In the genomic region with DNA sequence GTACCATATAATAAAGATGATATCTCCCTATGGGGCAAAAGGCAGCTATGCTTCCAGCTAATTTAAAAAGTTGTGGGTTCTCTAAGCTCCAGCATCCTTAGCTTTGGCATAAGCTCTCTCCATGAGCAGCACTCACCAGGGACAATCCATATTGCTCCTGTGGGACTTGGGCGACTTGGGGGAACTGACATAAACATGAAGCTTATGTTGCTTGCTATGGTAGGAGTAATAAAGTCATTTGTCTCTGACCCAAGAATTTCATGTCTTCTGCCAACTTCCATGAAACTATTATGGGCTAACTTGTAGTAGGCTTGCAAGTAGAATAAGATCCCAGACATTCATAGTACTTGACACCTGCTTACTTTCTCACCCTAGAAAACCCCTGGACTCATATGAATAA, we compare ENCODE assay signal across 36 cellular contexts.
"Had no signal": no experiment of that assay in that cellular context is flagged by ENCODE, and none has a peak within 500 bp of the region (broad histone marks: within the 10 kb centered on the region; RNA-seq: fewer than 3 reads in every experiment).

No MANE protein-coding gene starts in this region.

- H3K9me3 ChIP-seq: adrenal gland, body of pancreas had no signal

- H3K9me3 Mint-ChIP-seq: activated CD4-positive, alpha-beta memory T cell treated with anti-CD3 and anti-CD28 coated beads, Interleukin-2, amount 10 ng/mL, durations not matched to agents 7 days and 5 days; activated T-helper 2 cell treated with anti-CD3 and anti-CD28 coated beads, Interferon-gamma antibody, Interleukin-2, Interleukin-4, amounts not matched to agents 10 μg/mL and 5 μg/mL and 100 μg/mL, durations not matched to agents 14 hours and 24 hours and 36 hours; T-helper 1 cell treated with Interleukin-12 subunit alpha and Interleukin-12 subunit beta and Interleukin-4 antibody, amounts not matched to agents 30 μg/mL and 1 μg/mL, for 36 hours; T-helper 2 cell treated with Interferon-gamma antibody and Interleukin-4, amounts not matched to agents 5 μg/mL and 100 μg/mL, for 36 hours had no signal

- H3K4me3 ChIP-seq: adrenal gland, body of pancreas, breast epithelium had no signal

- H3K4me1 ChIP-seq: adrenal gland, body of pancreas, breast epithelium had no signal

- H3K36me3 Mint-ChIP-seq: activated CD8-positive, alpha-beta memory T cell treated with anti-CD3 and anti-CD28 coated beads, Interleukin-2, amount 10 ng/mL, durations not matched to agents 7 days and 5 days; activated naive CD8-positive, alpha-beta T cell treated with anti-CD3 and anti-CD28 coated beads for 36 hours; WTC11 had no signal

- H3K36me3 ChIP-seq: adrenal gland, brain microvascular endothelial cell, breast epithelium, WERI-Rb-1 had no signal

- FAIRE-seq: astrocyte, TTC549 had no signal

- H3K4me1 Mint-ChIP-seq: activated CD4-positive, alpha-beta memory T cell treated with anti-CD3 and anti-CD28 coated beads, Interleukin-2, amount 10 ng/mL, durations not matched to agents 7 days and 5 days; activated CD4-positive, alpha-beta T cell treated with anti-CD3 and anti-CD28 coated beads for 36 hours; activated CD4-positive, alpha-beta T cell treated with anti-CD3 and anti-CD28 coated beads, Interleukin-2, amount 10 ng/mL, durations not matched to agents 7 days and 5 days; activated CD8-positive, alpha-beta memory T cell treated with anti-CD3 and anti-CD28 coated beads, Interleukin-2, amount 10 ng/mL, durations not matched to agents 7 days and 5 days; activated naive CD8-positive, alpha-beta T cell treated with anti-CD3 and anti-CD28 coated beads for 36 hours; WTC11 had no signal

- H3K27ac Mint-ChIP-seq: activated CD4-positive, alpha-beta memory T cell treated with anti-CD3 and anti-CD28 coated beads, Interleukin-2, amount 10 ng/mL, durations not matched to agents 7 days and 5 days; activated CD4-positive, alpha-beta T cell treated with anti-CD3 and anti-CD28 coated beads for 36 hours; activated CD4-positive, alpha-beta T cell treated with anti-CD3 and anti-CD28 coated beads, Interleukin-2, amount 10 ng/mL, durations not matched to agents 7 days and 5 days; activated CD8-positive, alpha-beta memory T cell treated with anti-CD3 and anti-CD28 coated beads, Interleukin-2, amount 10 ng/mL, durations not matched to agents 7 days and 5 days; activated CD8-positive, alpha-beta T cell treated with anti-CD3 and anti-CD28 coated beads, Interleukin-2, amount 10 ng/mL, durations not matched to agents 7 days and 5 days; activated naive CD4-positive, alpha-beta T cell treated with anti-CD3 and anti-CD28 coated beads, Interleukin-2, amount 50 U/mL, for 72 hours; activated naive CD8-positive, alpha-beta T cell treated with anti-CD3 and anti-CD28 coated beads for 36 hours; activated T-cell treated with anti-CD3 and anti-CD28 coated beads, Interleukin-2, amount 50 U/mL, for 24 hours; activated T-helper 2 cell treated with anti-CD3 and anti-CD28 coated beads, Interferon-gamma antibody, Interleukin-2, Interleukin-4, amounts not matched to agents 10 μg/mL and 5 μg/mL and 100 μg/mL, durations not matched to agents 14 hours and 24 hours and 36 hours; T-helper 1 cell treated with Interleukin-12 subunit alpha and Interleukin-12 subunit beta and Interleukin-4 antibody, amounts not matched to agents 30 μg/mL and 1 μg/mL, for 36 hours; T-helper 2 cell treated with Interferon-gamma antibody and Interleukin-4, amounts not matched to agents 5 μg/mL and 100 μg/mL, for 36 hours; WTC11 had no signal

- H3K4me3 Mint-ChIP-seq: activated CD4-positive, alpha-beta memory T cell treated with anti-CD3 and anti-CD28 coated beads, Interleukin-2, amount 10 ng/mL, durations not matched to agents 7 days and 5 days; activated CD4-positive, alpha-beta T cell treated with anti-CD3 and anti-CD28 coated beads for 36 hours; activated CD4-positive, alpha-beta T cell treated with anti-CD3 and anti-CD28 coated beads, Interleukin-2, amount 10 ng/mL, durations not matched to agents 7 days and 5 days; activated CD8-positive, alpha-beta memory T cell treated with anti-CD3 and anti-CD28 coated beads, Interleukin-2, amount 10 ng/mL, durations not matched to agents 7 days and 5 days; activated CD8-positive, alpha-beta T cell treated with anti-CD3 and anti-CD28 coated beads, Interleukin-2, amount 10 ng/mL, durations not matched to agents 7 days and 5 days; activated naive CD8-positive, alpha-beta T cell treated with anti-CD3 and anti-CD28 coated beads for 36 hours; activated T-cell treated with anti-CD3 and anti-CD28 coated beads, Interleukin-2, amount 50 U/mL, for 24 hours; T-helper 1 cell treated with Interleukin-12 subunit alpha and Interleukin-12 subunit beta and Interleukin-4 antibody, amounts not matched to agents 30 μg/mL and 1 μg/mL, for 36 hours; T-helper 2 cell treated with Interferon-gamma antibody and Interleukin-4, amounts not matched to agents 5 μg/mL and 100 μg/mL, for 36 hours; WTC11 had no signal

- H3K27me3 Mint-ChIP-seq: activated CD4-positive, alpha-beta memory T cell treated with anti-CD3 and anti-CD28 coated beads, Interleukin-2, amount 10 ng/mL, durations not matched to agents 7 days and 5 days; activated CD4-positive, alpha-beta T cell treated with anti-CD3 and anti-CD28 coated beads, Interleukin-2, amount 10 ng/mL, durations not matched to agents 7 days and 5 days; activated naive CD8-positive, alpha-beta T cell treated with anti-CD3 and anti-CD28 coated beads for 36 hours had no signal

- H3K27ac ChIP-seq: adrenal gland, body of pancreas, brain microvascular endothelial cell, breast epithelium, WERI-Rb-1 had no signal

- H3K27me3 ChIP-seq: adrenal gland, body of pancreas, brain microvascular endothelial cell, breast epithelium had no signal

- DNase-seq: activated CD4-positive, alpha-beta memory T cell treated with anti-CD3 and anti-CD28 coated beads, Interleukin-2, amount 10 ng/mL, durations not matched to agents 7 days and 5 days; activated CD4-positive, alpha-beta T cell treated with anti-CD3 and anti-CD28 coated beads for 1 hour; activated CD4-positive, alpha-beta T cell treated with anti-CD3 and anti-CD28 coated beads for 36 hours; activated CD4-positive, alpha-beta T cell treated with anti-CD3 and anti-CD28 coated beads for 48 hours; activated CD4-positive, alpha-beta T cell treated with anti-CD3 and anti-CD28 coated beads, Interleukin-2, amount 10 ng/mL, durations not matched to agents 7 days and 5 days; activated CD4-positive, alpha-beta T cell treated with anti-CD3 and anti-CD28 coated beads, Interleukin-2, amount 50 U/mL, for 48 hours; activated CD4-positive, CD25-positive, alpha-beta regulatory T cell; activated CD8-positive, alpha-beta memory T cell treated with anti-CD3 and anti-CD28 coated beads for 24 hours; activated CD8-positive, alpha-beta memory T cell treated with anti-CD3 and anti-CD28 coated beads, Interleukin-2, amount 10 ng/mL, durations not matched to agents 7 days and 5 days; activated CD8-positive, alpha-beta memory T cell treated with anti-CD3 and anti-CD28 coated beads, Interleukin-2, amount 50 U/mL, for 48 hours; activated CD8-positive, alpha-beta T cell treated with anti-CD3 and anti-CD28 coated beads, Interleukin-2, amount 10 ng/mL, durations not matched to agents 7 days and 5 days; activated effector memory CD4-positive, alpha-beta T cell treated with Interleukin-2 at 50 U/mL for 16 hours; activated gamma-delta T cell; activated naive CD4-positive, alpha-beta T cell treated with anti-CD3 and anti-CD28 coated beads, Interleukin-2, amount 50 U/mL, for 16 hours; activated naive CD4-positive, alpha-beta T cell treated with Interleukin-2 at 50 U/mL for 16 hours; activated naive CD8-positive, alpha-beta T cell treated with anti-CD3 and anti-CD28 coated beads for 36 hours; activated T-cell treated with anti-CD3 and anti-CD28 coated beads, Interleukin-2, amount 50 U/mL, for 24 hours; activated T-cell treated with anti-CD3 and anti-CD28 coated beads, Interleukin-2, amount 50 U/mL, for 48 hours; adrenal gland; amniotic stem cell; aorta; body of pancreas; brain microvascular endothelial cell; central memory CD4-positive, alpha-beta T cell; T-helper 1 cell; T-helper 2 cell; T-helper 9 cell had no signal
